ENCODE assay signal across 19 cellular contexts in the genomic region with DNA sequence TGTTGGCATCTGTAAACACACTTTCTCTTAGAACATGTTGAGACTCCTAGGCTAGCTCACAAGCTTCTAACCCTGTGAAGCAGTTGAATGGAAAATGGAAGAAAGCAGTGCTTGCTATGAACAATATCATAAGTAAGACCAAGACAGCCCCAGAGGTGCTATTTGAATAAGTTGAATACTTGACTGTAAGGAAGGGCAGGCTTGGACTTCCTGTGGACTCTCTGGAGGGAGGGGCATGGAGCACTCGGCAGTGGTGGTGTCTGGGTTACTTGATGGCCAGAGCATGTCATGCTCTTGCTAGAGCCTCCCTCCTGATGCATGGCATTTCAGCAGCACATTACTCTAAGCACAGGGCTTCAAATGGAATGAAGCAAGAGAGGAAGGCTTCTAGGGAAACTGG.
A peak's percentile ranks its signal among the peaks of the same experiment; 100 is the strongest.
DNase-seq lines count a peak whose midpoint lies in the region; ATAC-seq, FAIRE-seq and TF ChIP-seq lines count a peak whose summit lies in the region.
"Had no signal": no experiment of that assay in that cellular context is flagged by ENCODE, and none has a peak within 500 bp of the region (broad histone marks: within the 10 kb centered on the region; RNA-seq: fewer than 3 reads in every experiment).

No MANE protein-coding gene starts in this region.

- no peaks in the 10 kb centered on the region; the same call in 1 of the 2 replicates for H3K4me1 ChIP-seq in SJCRH30

- H3K36me3 Mint-ChIP-seq in activated CD4-positive, alpha-beta T cell treated with anti-CD3 and anti-CD28 coated beads, Interleukin-2, amount 10 ng/mL, durations not matched to agents 7 days and 5 days (ENCODE audit: low read depth): peaks cover 75% of the 10 kb centered on the region
- peaks cover 70% of the 10 kb centered on the region for H3K36me3 Mint-ChIP-seq in WTC11
- H3K36me3 Mint-ChIP-seq in stimulated activated effector memory CD8-positive, alpha-beta T cell treated with anti-CD3 and anti-CD28 coated beads, Interleukin-12 subunit alpha, Interleukin-12 subunit beta, amount 100 ng/mL, for 72 hours: peaks cover 68% of the 10 kb centered on the region

- peaks cover 9% of the 10 kb centered on the region for H3K9me3 Mint-ChIP-seq in activated CD4-positive, alpha-beta T cell treated with anti-CD3 and anti-CD28 coated beads, Interleukin-2, amount 10 ng/mL, durations not matched to agents 7 days and 5 days
- H3K9me3 Mint-ChIP-seq in WTC11: peaks cover 21% of the 10 kb centered on the region
- no peaks in the 10 kb centered on the region for H3K9me3 Mint-ChIP-seq in stimulated activated effector memory CD8-positive, alpha-beta T cell treated with anti-CD3 and anti-CD28 coated beads, Interleukin-12 subunit alpha, Interleukin-12 subunit beta, amount 100 ng/mL, for 72 hours

- CTCF ChIA-PET in activated CD4-positive, alpha-beta T cell treated with anti-CD3 and anti-CD28 coated beads, Interleukin-2, amount 10 ng/mL, durations not matched to agents 7 days and 5 days (lab: Charles Lee): interaction anchor here (1.0 to 1.2 kb wide), 2 partner anchors 209 kb away, joined by 3 read pairs; no protein-coding TSS in a partner anchor
- CTCF ChIA-PET in WTC11 (lab: Charles Lee): interaction anchor here (0.9 to 2.0 kb wide), 7 partner anchors 42 to 214 kb away, joined by 3 to 12 read pairs (median 4); a partner anchor contains a TSS

- H3K36me3 ChIP-seq in SJCRH30: 0 out of 2 replicates have a peak, but pooled peaks cover 2% of the 10 kb centered on the region

- peak overlapping the region in 43 of 59 donors; percentile 1 to 97 (median 89) for H3K27ac ChIP-seq in dorsolateral prefrontal cortex
- no peak overlapping the region for H3K27ac ChIP-seq in SJCRH30
- H3K27ac ChIP-seq: A549, C4-2B had no signal

- H3K27ac Mint-ChIP-seq in activated CD4-positive, alpha-beta T cell treated with anti-CD3 and anti-CD28 coated beads, Interleukin-2, amount 10 ng/mL, durations not matched to agents 7 days and 5 days: peak overlapping the region; percentile 89
- peak overlapping the region; percentile 74; the same call in 1 of the 2 replicates for H3K27ac Mint-ChIP-seq in WTC11
- peak overlapping the region; percentile 50 for H3K27ac Mint-ChIP-seq in stimulated activated effector memory CD8-positive, alpha-beta T cell treated with anti-CD3 and anti-CD28 coated beads, Interleukin-12 subunit alpha, Interleukin-12 subunit beta, amount 100 ng/mL, for 72 hours

- POLR2A ChIA-PET in activated CD4-positive, alpha-beta T cell treated with anti-CD3 and anti-CD28 coated beads, Interleukin-2, amount 10 ng/mL, durations not matched to agents 7 days and 5 days (lab: Charles Lee): no interaction called here
- POLR2A ChIA-PET in WTC11 (lab: Charles Lee): no interaction called here

- H3K9me3 ChIP-seq in SJCRH30 (replicated peaks): 0 out of 2 replicates have a peak, but pooled peaks cover 6% of the 10 kb centered on the region
- H3K9me3 ChIP-seq: A549 had no signal

- ATAC-seq in WTC11: no peak
- peak; percentile 17 for ATAC-seq in stimulated activated effector memory CD8-positive, alpha-beta T cell treated with anti-CD3 and anti-CD28 coated beads, Interleukin-12 subunit alpha, Interleukin-12 subunit beta, amount 100 ng/mL, for 72 hours

- H3K27me3 ChIP-seq in dorsolateral prefrontal cortex (peaks cover 0 to 5% (median 0%) of the 10 kb centered on the region in 45 donors), SJCRH30 (no peaks in the 10 kb centered on the region)

- no peak overlapping the region for H3K4me3 ChIP-seq in dorsolateral prefrontal cortex
- no peak overlapping the region for H3K4me3 ChIP-seq in SJCRH30
- H3K4me3 ChIP-seq: A549 had no signal

- H3K4me3 Mint-ChIP-seq in activated CD4-positive, alpha-beta T cell treated with anti-CD3 and anti-CD28 coated beads, Interleukin-2, amount 10 ng/mL, durations not matched to agents 7 days and 5 days: no peak overlapping the region
- H3K4me3 Mint-ChIP-seq in WTC11: no peak overlapping the region
- H3K4me3 Mint-ChIP-seq in stimulated activated effector memory CD8-positive, alpha-beta T cell treated with anti-CD3 and anti-CD28 coated beads, Interleukin-12 subunit alpha, Interleukin-12 subunit beta, amount 100 ng/mL, for 72 hours: no peak overlapping the region

- no peak for FAIRE-seq in frontal cortex (lab: Jason Lieb, UNC)
- FAIRE-seq: A549, small intestine had no signal

- DNase-seq in activated CD4-positive, alpha-beta T cell treated with anti-CD3 and anti-CD28 coated beads, Interleukin-2, amount 10 ng/mL, durations not matched to agents 7 days and 5 days: no peak
- DNase-seq in activated CD4-positive, alpha-beta T cell treated with anti-CD3 and anti-CD28 coated beads, Interleukin-2, amount 50 U/mL, for 1 hour: no peak
- DNase-seq in WTC11 (ENCODE audit: low spot score) (no peak), dorsolateral prefrontal cortex (no peak), frontal cortex (ENCODE audit: low spot score in 2 of 2) (no peak), SJCRH30 (no peak), NCI-H748 (lab: John Stamatoyannopoulos, UW; ENCODE audit: unreplicated experiment) (no peak)
- peak in 1 of 2 donors; percentile 43 for DNase-seq in stimulated activated effector memory CD8-positive, alpha-beta T cell treated with anti-CD3 and anti-CD28 coated beads, Interleukin-12 subunit alpha, Interleukin-12 subunit beta, amount 100 ng/mL, for 72 hours (ENCODE audit: low spot score in 2 of 2)
- DNase-seq: activated effector memory CD4-positive, alpha-beta T cell treated with Interleukin-2 at 50 U/mL for 16 hours; hypothalamus; IMR-90; kidney glomerular epithelial cell; NCI-H2029 treated with DMSO at 0.1 percent for 48 hours; NCI-H524 treated with DMSO at 0.1 percent for 48 hours; small intestine; stimulated activated CD4-positive, alpha-beta T cell treated with anti-CD3 and anti-CD28 coated beads, Interleukin-4, amount 100 ng/mL, for 4 hours; T1000 had no signal

- intact Hi-C loops in dorsolateral prefrontal cortex (cut with DNase I): loop anchor here in 1 of 2 donors (5.0 kb wide), 1 partner anchor 69 kb away; no protein-coding TSS in a partner anchor

- H3K27me3 Mint-ChIP-seq in activated CD4-positive, alpha-beta T cell treated with anti-CD3 and anti-CD28 coated beads, Interleukin-2, amount 10 ng/mL, durations not matched to agents 7 days and 5 days: no peaks in the 10 kb centered on the region
- H3K27me3 Mint-ChIP-seq in WTC11 (ENCODE audit: low read depth): no peaks in the 10 kb centered on the region

- TF ChIP-seq CTCF in WTC11 (IDR thresholded peaks at IDR 0.05) (no peak), dorsolateral prefrontal cortex (IDR thresholded peaks at IDR 0.05 in 54 of 56, conservative IDR thresholded peaks at IDR 0.05 in 2 of 56; ENCODE audit: low read depth in 1 of 56, partially characterized antibody in 56 of 56) (no peak)

- peaks cover 57% of the 10 kb centered on the region for H3K4me1 Mint-ChIP-seq in activated CD4-positive, alpha-beta T cell treated with anti-CD3 and anti-CD28 coated beads, Interleukin-2, amount 10 ng/mL, durations not matched to agents 7 days and 5 days
- H3K4me1 Mint-ChIP-seq in WTC11: peaks cover 55% of the 10 kb centered on the region
- peaks cover 56% of the 10 kb centered on the region for H3K4me1 Mint-ChIP-seq in stimulated activated effector memory CD8-positive, alpha-beta T cell treated with anti-CD3 and anti-CD28 coated beads, Interleukin-12 subunit alpha, Interleukin-12 subunit beta, amount 100 ng/mL, for 72 hours

TF ChIP-seq in WTC11, 78 proteins besides CTCF, POLR2A, EP300 and RAD21 (continues in another document):
- TF ChIP-seq, protein P1, sequence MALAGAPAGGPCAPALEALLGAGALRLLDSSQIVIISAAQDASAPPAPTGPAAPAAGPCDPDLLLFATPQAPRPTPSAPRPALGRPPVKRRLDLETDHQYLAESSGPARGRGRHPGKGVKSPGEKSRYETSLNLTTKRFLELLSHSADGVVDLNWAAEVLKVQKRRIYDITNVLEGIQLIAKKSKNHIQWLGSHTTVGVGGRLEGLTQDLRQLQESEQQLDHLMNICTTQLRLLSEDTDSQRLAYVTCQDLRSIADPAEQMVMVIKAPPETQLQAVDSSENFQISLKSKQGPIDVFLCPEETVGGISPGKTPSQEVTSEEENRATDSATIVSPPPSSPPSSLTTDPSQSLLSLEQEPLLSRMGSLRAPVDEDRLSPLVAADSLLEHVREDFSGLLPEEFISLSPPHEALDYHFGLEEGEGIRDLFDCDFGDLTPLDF (CRISPR knock-in tag; IDR thresholded peaks at IDR 0.05): no peak
- TF ChIP-seq TP53 (CRISPR knock-in tag; IDR thresholded peaks at IDR 0.05) (no peak), ZBTB21 (CRISPR knock-in tag; IDR thresholded peaks at IDR 0.05; ENCODE audit: borderline replicate concordance) (no peak), NFE2L1 (CRISPR knock-in tag; IDR thresholded peaks at IDR 0.05) (no peak), JAZF1 (CRISPR knock-in tag; IDR thresholded peaks at IDR 0.05) (no peak), TCF7 (CRISPR knock-in tag; IDR thresholded peaks at IDR 0.05; ENCODE audit: low read depth) (no peak)
- TF ChIP-seq, protein P2, sequence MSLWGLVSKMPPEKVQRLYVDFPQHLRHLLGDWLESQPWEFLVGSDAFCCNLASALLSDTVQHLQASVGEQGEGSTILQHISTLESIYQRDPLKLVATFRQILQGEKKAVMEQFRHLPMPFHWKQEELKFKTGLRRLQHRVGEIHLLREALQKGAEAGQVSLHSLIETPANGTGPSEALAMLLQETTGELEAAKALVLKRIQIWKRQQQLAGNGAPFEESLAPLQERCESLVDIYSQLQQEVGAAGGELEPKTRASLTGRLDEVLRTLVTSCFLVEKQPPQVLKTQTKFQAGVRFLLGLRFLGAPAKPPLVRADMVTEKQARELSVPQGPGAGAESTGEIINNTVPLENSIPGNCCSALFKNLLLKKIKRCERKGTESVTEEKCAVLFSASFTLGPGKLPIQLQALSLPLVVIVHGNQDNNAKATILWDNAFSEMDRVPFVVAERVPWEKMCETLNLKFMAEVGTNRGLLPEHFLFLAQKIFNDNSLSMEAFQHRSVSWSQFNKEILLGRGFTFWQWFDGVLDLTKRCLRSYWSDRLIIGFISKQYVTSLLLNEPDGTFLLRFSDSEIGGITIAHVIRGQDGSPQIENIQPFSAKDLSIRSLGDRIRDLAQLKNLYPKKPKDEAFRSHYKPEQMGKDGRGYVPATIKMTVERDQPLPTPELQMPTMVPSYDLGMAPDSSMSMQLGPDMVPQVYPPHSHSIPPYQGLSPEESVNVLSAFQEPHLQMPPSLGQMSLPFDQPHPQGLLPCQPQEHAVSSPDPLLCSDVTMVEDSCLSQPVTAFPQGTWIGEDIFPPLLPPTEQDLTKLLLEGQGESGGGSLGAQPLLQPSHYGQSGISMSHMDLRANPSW (CRISPR knock-in tag; conservative IDR thresholded peaks at IDR 0.05; ENCODE audit: low read depth): no peak
